ENCODE assay signal across 1 cellular context in genomic region chr21:37341254-37341960, GRCh38.
TF ChIP-seq lines count a peak whose summit lies in the region.

No MANE protein-coding gene starts in this region.

TF ChIP-seq in GM23338, 12 proteins besides CTCF, POLR2A, EP300 and RAD21 (continued from another document):
- TF ChIP-seq REST (IDR thresholded peaks at IDR 0.05; ENCODE audit: unreplicated experiment) (no peak), ZNF114 (CRISPR knock-in tag; IDR thresholded peaks at IDR 0.05) (no peak), ZNF331 (CRISPR knock-in tag; IDR thresholded peaks at IDR 0.05; ENCODE audit: low read depth) (no peak), ZNF462 (CRISPR knock-in tag; IDR thresholded peaks at IDR 0.05) (no peak), STAT1 (IDR thresholded peaks at IDR 0.05; ENCODE audit: unreplicated experiment) (no peak), POLR2AphosphoS5 (IDR thresholded peaks at IDR 0.05; ENCODE audit: low read depth) (no peak), CREB1 (CRISPR knock-in tag; IDR thresholded peaks at IDR 0.05; ENCODE audit: low read depth) (no peak), NANOG (IDR thresholded peaks at IDR 0.05; ENCODE audit: borderline replicate concordance) (no peak)
